10 cellular contexts compared by ENCODE assay signal in the genomic region with DNA sequence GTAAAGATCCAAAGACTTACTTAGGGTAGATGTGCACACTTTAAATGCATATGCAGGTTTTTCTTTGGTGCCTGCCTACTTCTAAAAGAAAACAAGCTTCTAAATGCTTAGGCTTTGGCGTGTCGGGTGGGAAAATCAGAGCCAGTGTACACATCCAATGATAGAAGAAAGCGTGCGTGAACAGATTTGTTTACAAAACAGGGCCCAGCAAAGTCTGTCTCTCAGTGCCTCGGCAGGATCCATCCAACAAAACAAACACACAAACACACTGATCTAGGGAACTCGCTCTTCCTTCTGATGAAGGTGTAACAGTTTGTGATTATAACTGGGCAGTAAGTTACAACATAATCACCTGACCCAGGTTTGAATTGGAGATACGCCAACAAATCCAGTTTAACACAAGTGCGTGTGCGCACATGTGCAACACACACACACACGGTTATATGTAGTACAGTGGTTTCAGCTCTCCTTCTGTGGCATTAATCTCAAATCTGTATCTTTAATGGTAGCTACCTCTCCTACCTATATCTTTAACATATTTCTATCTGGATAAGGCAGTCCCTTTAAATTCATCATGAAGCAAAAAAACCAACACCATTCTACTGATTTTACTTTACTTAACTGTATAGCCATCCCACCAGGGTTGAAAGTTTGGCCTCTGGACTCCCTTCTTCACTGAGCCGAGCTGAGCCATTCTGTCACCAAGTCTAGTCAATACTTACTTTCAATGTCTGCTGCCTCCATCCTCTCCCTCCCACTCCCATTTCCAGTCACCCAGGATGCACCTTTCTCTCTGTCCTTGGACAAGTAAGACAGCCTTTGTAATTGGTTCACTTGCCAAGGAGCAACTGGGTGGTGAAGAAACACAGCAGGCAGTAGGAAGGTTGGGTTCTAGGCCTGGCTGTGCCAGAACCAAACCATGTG.
DNase-seq lines count a peak whose midpoint lies in the region; ATAC-seq and TF ChIP-seq lines count a peak whose summit lies in the region.
"Had no signal": no experiment of that assay in that cellular context is flagged by ENCODE, and none has a peak within 500 bp of the region (broad histone marks: within the 10 kb centered on the region; RNA-seq: fewer than 3 reads in every experiment).

No MANE protein-coding gene starts in this region.

- no peaks in the 10 kb centered on the region for H3K27me3 ChIP-seq in tibial artery

- no peak for TF ChIP-seq CTCF in tibial artery (IDR thresholded peaks at IDR 0.05)
- TF ChIP-seq CTCF in progenitor cell of endocrine pancreas (IDR thresholded peaks at IDR 0.05; ENCODE audit: unreplicated experiment) = no peak

- peak overlapping the region; percentile 29 to 66 for H3K27ac ChIP-seq in tibial artery

- H3K27ac Mint-ChIP-seq in activated naive CD4-positive, alpha-beta T cell treated with anti-CD3 and anti-CD28 coated beads, Interleukin-2, amount 50 U/mL, for 24 hours = peak overlapping the region; percentile 94
- H3K27ac Mint-ChIP-seq in activated T-helper 1 cell treated with anti-CD3 and anti-CD28 coated beads, Interleukin-12 subunit alpha, Interleukin-12 subunit beta, Interleukin-2, Interleukin-4 antibody, amounts not matched to agents 30 ng/mL and 10 ng/mL and 1 ng/mL, durations not matched to agents 14 hours and 24 hours and 36 hours = peak overlapping the region; percentile 83
- H3K27ac Mint-ChIP-seq in progenitor cell of endocrine pancreas = no peak overlapping the region

- H3K9me3 Mint-ChIP-seq in activated naive CD4-positive, alpha-beta T cell treated with anti-CD3 and anti-CD28 coated beads, Interleukin-2, amount 50 U/mL, for 24 hours = no peaks in the 10 kb centered on the region
- no peaks in the 10 kb centered on the region for H3K9me3 Mint-ChIP-seq in activated T-helper 1 cell treated with anti-CD3 and anti-CD28 coated beads, Interleukin-12 subunit alpha, Interleukin-12 subunit beta, Interleukin-2, Interleukin-4 antibody, amounts not matched to agents 30 ng/mL and 10 ng/mL and 1 ng/mL, durations not matched to agents 14 hours and 24 hours and 36 hours
- no peaks in the 10 kb centered on the region for H3K9me3 Mint-ChIP-seq in progenitor cell of endocrine pancreas (ENCODE audit: low read depth)
- H3K9me3 Mint-ChIP-seq: neural crest cell had no signal

- no peaks in the 10 kb centered on the region for H3K27me3 Mint-ChIP-seq in activated naive CD4-positive, alpha-beta T cell treated with anti-CD3 and anti-CD28 coated beads, Interleukin-2, amount 50 U/mL, for 24 hours
- no peaks in the 10 kb centered on the region for H3K27me3 Mint-ChIP-seq in activated T-helper 1 cell treated with anti-CD3 and anti-CD28 coated beads, Interleukin-12 subunit alpha, Interleukin-12 subunit beta, Interleukin-2, Interleukin-4 antibody, amounts not matched to agents 30 ng/mL and 10 ng/mL and 1 ng/mL, durations not matched to agents 14 hours and 24 hours and 36 hours (ENCODE audit: insufficient read depth)
- peaks cover 1% of the 10 kb centered on the region for H3K27me3 Mint-ChIP-seq in progenitor cell of endocrine pancreas

- H3K4me1 Mint-ChIP-seq in activated naive CD4-positive, alpha-beta T cell treated with anti-CD3 and anti-CD28 coated beads, Interleukin-2, amount 50 U/mL, for 24 hours = peaks cover 91% of the 10 kb centered on the region
- peaks cover 87% of the 10 kb centered on the region for H3K4me1 Mint-ChIP-seq in activated T-helper 1 cell treated with anti-CD3 and anti-CD28 coated beads, Interleukin-12 subunit alpha, Interleukin-12 subunit beta, Interleukin-2, Interleukin-4 antibody, amounts not matched to agents 30 ng/mL and 10 ng/mL and 1 ng/mL, durations not matched to agents 14 hours and 24 hours and 36 hours (ENCODE audit: low read depth)
- H3K4me1 Mint-ChIP-seq in progenitor cell of endocrine pancreas (ENCODE audit: low read depth) = peaks cover 18% of the 10 kb centered on the region

- no peak for DNase-seq in activated naive CD4-positive, alpha-beta T cell treated with Interleukin-2 at 50 U/mL for 16 hours
- no peak for DNase-seq in activated T-helper 1 cell treated with anti-CD3 and anti-CD28 coated beads, Interleukin-12 subunit alpha, Interleukin-12 subunit beta, Interleukin-2, Interleukin-4 antibody, amounts not matched to agents 30 ng/mL and 10 ng/mL and 1 ng/mL, durations not matched to agents 14 hours and 24 hours and 36 hours (ENCODE audit: low spot score)
- DNase-seq in left colon (no peak), tibial artery (no peak), progenitor cell of endocrine pancreas (ENCODE audit: low spot score, unreplicated experiment) (no peak)
- DNase-seq: NCI-H2081 treated with DMSO at 0.1 percent for 48 hours had no signal

- peaks cover 39% of the 10 kb centered on the region for H3K36me3 Mint-ChIP-seq in activated naive CD4-positive, alpha-beta T cell treated with anti-CD3 and anti-CD28 coated beads, Interleukin-2, amount 50 U/mL, for 24 hours
- peaks cover 54% of the 10 kb centered on the region for H3K36me3 Mint-ChIP-seq in activated T-helper 1 cell treated with anti-CD3 and anti-CD28 coated beads, Interleukin-12 subunit alpha, Interleukin-12 subunit beta, Interleukin-2, Interleukin-4 antibody, amounts not matched to agents 30 ng/mL and 10 ng/mL and 1 ng/mL, durations not matched to agents 14 hours and 24 hours and 36 hours (ENCODE audit: low read depth)
- no peaks in the 10 kb centered on the region for H3K36me3 Mint-ChIP-seq in progenitor cell of endocrine pancreas (ENCODE audit: insufficient read depth)

- ATAC-seq in left colon = peak; percentile 40
- no peak for ATAC-seq in HG03442 (IDR thresholded peaks at IDR 0.05; ENCODE audit: unreplicated experiment)
- no peak for ATAC-seq in GM18517 (IDR thresholded peaks at IDR 0.05; ENCODE audit: unreplicated experiment)

- intact Hi-C loops in activated T-helper 1 cell treated with anti-CD3 and anti-CD28 coated beads, Interleukin-12 subunit alpha, Interleukin-12 subunit beta, Interleukin-2, Interleukin-4 antibody, amounts not matched to agents 30 ng/mL and 10 ng/mL and 1 ng/mL, durations not matched to agents 14 hours and 24 hours and 36 hours (cut with micrococcal nuclease) = loop anchor here (1.0 kb wide), 1 partner anchor 25 kb away; no protein-coding TSS in a partner anchor
- intact Hi-C loops in left colon (cut with DNase I, micrococcal nuclease) (no loop called here), tibial artery (cut with DNase I; ENCODE audit: low total_unique reads) (no loop called here)

- peak overlapping the region; percentile 74 for H3K4me3 Mint-ChIP-seq in activated naive CD4-positive, alpha-beta T cell treated with anti-CD3 and anti-CD28 coated beads, Interleukin-2, amount 50 U/mL, for 24 hours
- H3K4me3 Mint-ChIP-seq in activated T-helper 1 cell treated with anti-CD3 and anti-CD28 coated beads, Interleukin-12 subunit alpha, Interleukin-12 subunit beta, Interleukin-2, Interleukin-4 antibody, amounts not matched to agents 30 ng/mL and 10 ng/mL and 1 ng/mL, durations not matched to agents 14 hours and 24 hours and 36 hours = peak overlapping the region; percentile 48
- H3K4me3 Mint-ChIP-seq in progenitor cell of endocrine pancreas (ENCODE audit: low read depth) = no peak overlapping the region
- H3K4me3 Mint-ChIP-seq: neural crest cell had no signal

- H3K4me3 ChIP-seq in tibial artery = no peak overlapping the region

- H3K4me1 ChIP-seq in tibial artery = peaks cover 4 to 96% (median 68%) of the 10 kb centered on the region in 4 donors

- peaks cover 0 to 3% (median 0%) of the 10 kb centered on the region in 3 donors for H3K36me3 ChIP-seq in tibial artery

- no peaks in the 10 kb centered on the region for H3K9me3 ChIP-seq in tibial artery
